ENCODE assay signal across 19 cellular contexts in genomic region chr15:88707766-88708165, GRCh38.
"Had no signal": no experiment of that assay in that cellular context is flagged by ENCODE, and none has a peak within 500 bp of the region (broad histone marks: within the 10 kb centered on the region; RNA-seq: fewer than 3 reads in every experiment).

No MANE protein-coding gene starts in this region.

- H3K36me3 ChIP-seq: adrenal gland, prostate gland, right lobe of liver had no signal

- H3K27ac ChIP-seq: adrenal gland, prostate gland, right lobe of liver had no signal

- H3K27me3 ChIP-seq: adrenal gland had no signal

- FAIRE-seq: TTC549 had no signal

- H3K4me3 Mint-ChIP-seq: activated CD4-positive, alpha-beta memory T cell treated with anti-CD3 and anti-CD28 coated beads, Interleukin-2, amount 10 ng/mL, durations not matched to agents 7 days and 5 days; activated T-cell treated with anti-CD3 and anti-CD28 coated beads, Interleukin-2, amount 50 U/mL, for 4 hours; dendritic cell treated with granulocyte-macrophage colony-stimulating factor and Interleukin-4, amounts not matched to agents 40 ng/mL and 50 ng/mL, for 4 days; endodermal cell; nephron progenitor cell; WTC11 had no signal

- H3K9me3 Mint-ChIP-seq: activated CD4-positive, alpha-beta memory T cell treated with anti-CD3 and anti-CD28 coated beads, Interleukin-2, amount 10 ng/mL, durations not matched to agents 7 days and 5 days; activated T-cell treated with anti-CD3 and anti-CD28 coated beads, Interleukin-2, amount 50 U/mL, for 4 hours; dendritic cell treated with granulocyte-macrophage colony-stimulating factor and Interleukin-4, amounts not matched to agents 40 ng/mL and 50 ng/mL, for 4 days; endodermal cell; WTC11 had no signal

- ATAC-seq: activated T-cell treated with anti-CD3 and anti-CD28 coated beads, Interleukin-2, amount 50 U/mL, for 4 hours; right lobe of liver; stimulated activated naive CD8-positive, alpha-beta T cell treated with anti-CD3 and anti-CD28 coated beads, Interleukin-15, Interleukin-2, amounts not matched to agents 100 U/mL and 50 U/mL, for 24 hours; WTC11 had no signal

- DNase-seq: activated CD4-positive, alpha-beta memory T cell treated with anti-CD3 and anti-CD28 coated beads, Interleukin-2, amount 10 ng/mL, durations not matched to agents 7 days and 5 days; activated CD4-positive, alpha-beta T cell treated with anti-CD3 and anti-CD28 coated beads for 4 hours; activated effector memory CD4-positive, alpha-beta T cell treated with Interleukin-2 at 50 U/mL for 16 hours; activated naive CD4-positive, alpha-beta T cell treated with anti-CD3 and anti-CD28 coated beads, Interleukin-2, amount 50 U/mL, for 16 hours; activated T-cell treated with anti-CD3 and anti-CD28 coated beads, Interleukin-2, amount 50 U/mL, for 4 hours; adrenal gland; cerebellar nuclear complex; endodermal cell; erythroblast; foreskin melanocyte; nephron progenitor cell; occipital lobe; right lobe of liver; stimulated activated naive CD8-positive, alpha-beta T cell treated with anti-CD3 and anti-CD28 coated beads, Interleukin-15, Interleukin-2, amounts not matched to agents 100 U/mL and 50 U/mL, for 24 hours had no signal

- H3K4me3 ChIP-seq: adrenal gland, prostate gland, right lobe of liver had no signal

- H3K27ac Mint-ChIP-seq: activated CD4-positive, alpha-beta memory T cell treated with anti-CD3 and anti-CD28 coated beads, Interleukin-2, amount 10 ng/mL, durations not matched to agents 7 days and 5 days; brain; dendritic cell treated with granulocyte-macrophage colony-stimulating factor and Interleukin-4, amounts not matched to agents 40 ng/mL and 50 ng/mL, for 4 days; endodermal cell; nephron progenitor cell; WTC11 had no signal

- H3K9me3 ChIP-seq: adrenal gland, prostate gland, right lobe of liver had no signal

- H3K36me3 Mint-ChIP-seq: brain, WTC11 had no signal

- H3K4me1 ChIP-seq: adrenal gland, prostate gland, right lobe of liver had no signal
